ENCODE assay signal across 8 cellular contexts in genomic region chr13:44274838-44275237, GRCh38.
A peak's percentile ranks its signal among the peaks of the same experiment; 100 is the strongest.
DNase-seq lines count a peak whose midpoint lies in the region; ATAC-seq and TF ChIP-seq lines count a peak whose summit lies in the region.

No MANE protein-coding gene starts in this region.

- H3K9ac ChIP-seq in rectal smooth muscle tissue (ENCODE audit: low read length), result no peak overlapping the region

- no peaks in the 10 kb centered on the region for H3K36me3 ChIP-seq in rectal smooth muscle tissue (ENCODE audit: control insufficient read depth, insufficient read depth, low read length)

- H3K4me1 ChIP-seq in rectal smooth muscle tissue (ENCODE audit: control insufficient read depth, insufficient read depth, low read length), result peaks cover 37% of the 10 kb centered on the region

- ATAC-seq in SK-N-SH treated with all-trans-retinoic acid at 6 μM for 48 hours, result peak; percentile 12; the same call in 1 of the 3 replicates
- ATAC-seq in HG02884 (IDR thresholded peaks at IDR 0.05; ENCODE audit: unreplicated experiment), result no peak

- H3K27ac ChIP-seq in rectal smooth muscle tissue (ENCODE audit: low read depth, low read length), result peak overlapping the region; percentile 82

- H3K27me3 ChIP-seq in rectal smooth muscle tissue (ENCODE audit: control insufficient read depth, insufficient read depth, low read length), result no peaks in the 10 kb centered on the region

- no peak for TF ChIP-seq POLR2A in erythroblast (IDR thresholded peaks at IDR 0.05; ENCODE audit: low read length)

- DNase-seq in ELR (ENCODE audit: low read depth) (peak; percentile 30), erythroblast (lab: John Stamatoyannopoulos, UW) (peak; percentile 45 to 49), glomerular visceral epithelial cell (ENCODE audit: extremely low spot score) (no peak), occipital lobe (lab: John Stamatoyannopoulos, UW) (no peak)
- DNase-seq in activated effector memory CD4-positive, alpha-beta T cell treated with Interleukin-2 at 50 U/mL for 16 hours, result no peak

- H3K4me3 ChIP-seq in rectal smooth muscle tissue (ENCODE audit: low read length), result no peak overlapping the region

TF ChIP-seq in SK-N-SH treated with all-trans-retinoic acid at 6 μM for 48 hours, 23 proteins besides CTCF, POLR2A, EP300 and RAD21:
- TF ChIP-seq OSR1 (CRISPR knock-in tag; IDR thresholded peaks at IDR 0.05), result no peak
- no peak for TF ChIP-seq TSHZ2 (CRISPR knock-in tag; IDR thresholded peaks at IDR 0.05)
- no peak for TF ChIP-seq ARNTL (CRISPR knock-in tag; IDR thresholded peaks at IDR 0.05; ENCODE audit: borderline replicate concordance, low read depth)
TF ChIP-seq in SK-N-SH treated with all-trans-retinoic acid at 6 μM for 48 hours: peak in this region for 0.

Comparison
In these comparisons a context has a peak if more than half of its experiments do, and no peak if none do; other contexts are left out.
1. DNase-seq: peak in ELR (single experiment) and erythroblast (2 of 2); none in glomerular visceral epithelial cell (single experiment), activated effector memory CD4-positive, alpha-beta T cell treated with Interleukin-2 at 50 U/mL for 16 hours (single experiment) and occipital lobe (single experiment).